Comparison of ENCODE assay signal across 1 cellular context in genomic region chr10:2076528-2076927, GRCh38.
TF ChIP-seq lines count a peak whose summit lies in the region.

No MANE protein-coding gene starts in this region.

TF ChIP-seq in WTC11, 78 proteins besides CTCF, POLR2A, EP300 and RAD21 (continued from another document):
- TF ChIP-seq ZNF532 (CRISPR knock-in tag; IDR thresholded peaks at IDR 0.05; ENCODE audit: borderline replicate concordance) (no peak), CREM (CRISPR knock-in tag; IDR thresholded peaks at IDR 0.05) (no peak), ZNF263 (CRISPR knock-in tag; IDR thresholded peaks at IDR 0.05; ENCODE audit: low read depth) (no peak)
TF ChIP-seq in WTC11: peak in this region for 0.
